15 cellular contexts compared by ENCODE assay signal in the genomic region with DNA sequence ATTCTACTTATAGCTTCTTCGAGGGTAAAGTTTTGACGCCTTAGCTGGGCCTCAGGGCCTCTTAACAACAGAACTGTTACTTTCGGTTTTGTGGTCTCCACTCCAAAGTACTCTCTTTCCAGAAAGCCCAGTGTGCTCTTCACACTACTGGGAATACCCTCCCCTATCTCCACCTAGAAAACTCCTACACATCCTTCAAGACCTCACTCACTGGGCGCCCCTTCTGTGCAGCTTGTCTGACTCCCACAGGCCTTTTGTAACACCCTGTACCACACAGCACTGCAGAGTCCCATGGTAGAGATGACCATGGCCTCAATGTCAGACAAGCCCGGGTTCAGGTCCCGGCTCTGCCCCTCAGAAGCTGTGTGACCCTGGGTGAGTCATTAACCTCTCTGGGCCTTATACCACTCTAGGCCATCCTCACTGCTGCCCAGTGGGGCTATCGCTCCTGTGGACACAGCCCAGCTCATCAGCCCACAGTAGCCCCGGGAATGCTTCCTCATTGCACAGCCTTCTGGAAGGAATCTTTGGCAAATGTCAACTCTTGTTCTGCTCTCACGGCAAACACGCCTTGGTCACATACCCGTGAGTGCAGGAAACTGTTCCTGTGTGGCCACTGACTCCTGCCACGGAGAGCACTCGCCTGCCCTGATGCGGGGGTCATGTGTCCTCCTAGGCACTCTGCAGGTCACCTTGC. TPM values are rescaled to one million over a fixed set of nuclear protein-coding genes. Genes with fewer than 3 reads are reported as not detected.
"Had no signal": no experiment of that assay in that cellular context is flagged by ENCODE, and none has a peak within 500 bp of the region (broad histone marks: within the 10 kb centered on the region; RNA-seq: fewer than 3 reads in every experiment).

No MANE protein-coding gene starts in this region.

- H3K36me3 Mint-ChIP-seq: activated naive CD4-positive, alpha-beta T cell treated with anti-CD3 and anti-CD28 coated beads, Interleukin-2, amount 10 ng/mL, durations not matched to agents 7 days and 5 days; naive thymus-derived CD4-positive, alpha-beta T cell had no signal

- H3K9me3 ChIP-seq: ovary, stomach had no signal

- H3K9me3 Mint-ChIP-seq: activated naive CD4-positive, alpha-beta T cell treated with anti-CD3 and anti-CD28 coated beads, Interleukin-2, amount 10 ng/mL, durations not matched to agents 7 days and 5 days; activated T-cell treated with anti-CD3 and anti-CD28 coated beads, Interleukin-2, amount 50 U/mL, for 72 hours had no signal

- H3K4me3 Mint-ChIP-seq: activated naive CD4-positive, alpha-beta T cell treated with anti-CD3 and anti-CD28 coated beads, Interleukin-2, amount 10 ng/mL, durations not matched to agents 7 days and 5 days; activated T-cell treated with anti-CD3 and anti-CD28 coated beads, Interleukin-2, amount 50 U/mL, for 72 hours; T-helper 17 cell had no signal

- DNase-seq: activated CD4-positive, alpha-beta T cell treated with anti-CD3 and anti-CD28 coated beads, Interleukin-2, amount 50 U/mL, for 4 hours; activated CD4-positive, CD25-positive, alpha-beta regulatory T cell; activated naive CD4-positive, alpha-beta T cell treated with anti-CD3 and anti-CD28 coated beads, Interleukin-2, amount 10 ng/mL, durations not matched to agents 7 days and 5 days; activated T-cell treated with anti-CD3 and anti-CD28 coated beads, Interleukin-2, amount 50 U/mL, for 72 hours; dermis blood vessel endothelial cell; left cardiac atrium; naive thymus-derived CD4-positive, alpha-beta T cell; SHP77; stimulated activated CD4-positive, alpha-beta T cell treated with anti-CD3 and anti-CD28 coated beads, Interleukin-15, amount 100 ng/mL, for 24 hours; stimulated activated CD4-positive, alpha-beta T cell treated with anti-CD3 and anti-CD28 coated beads, Interleukin-4, amount 100 ng/mL, for 24 hours; stomach; T-helper 17 cell had no signal

- H3K4me1 ChIP-seq: foreskin keratinocyte, stomach had no signal

- H3K36me3 ChIP-seq: ovary, stomach had no signal

- H3K27ac Mint-ChIP-seq: activated naive CD4-positive, alpha-beta T cell treated with anti-CD3 and anti-CD28 coated beads, Interleukin-2, amount 10 ng/mL, durations not matched to agents 7 days and 5 days; activated T-cell treated with anti-CD3 and anti-CD28 coated beads, Interleukin-2, amount 50 U/mL, for 72 hours; T-helper 17 cell had no signal

- H3K27ac ChIP-seq: foreskin keratinocyte, ovary, stomach had no signal

- H3K27me3 ChIP-seq: ovary had no signal

- H3K4me3 ChIP-seq: ovary, stomach had no signal

- ATAC-seq: activated T-cell treated with anti-CD3 and anti-CD28 coated beads, Interleukin-2, amount 50 U/mL, for 72 hours; naive thymus-derived CD4-positive, alpha-beta T cell; T-helper 17 cell had no signal

RNA-seq across cellular contexts. Expression of gene SHISAL1, which starts 51.4 kb away (rescaled TPM):
- total RNA-seq: activated T-cell treated with anti-CD3 and anti-CD28 coated beads, Interleukin-2, amount 50 U/mL, for 72 hours; dermis blood vessel endothelial cell; foreskin keratinocyte; mononuclear cell; naive thymus-derived CD4-positive, alpha-beta T cell; T-helper 17 cell had no signal
- polyA plus RNA-seq: naive thymus-derived CD4-positive, alpha-beta T cell had no signal
